In the genomic region with DNA sequence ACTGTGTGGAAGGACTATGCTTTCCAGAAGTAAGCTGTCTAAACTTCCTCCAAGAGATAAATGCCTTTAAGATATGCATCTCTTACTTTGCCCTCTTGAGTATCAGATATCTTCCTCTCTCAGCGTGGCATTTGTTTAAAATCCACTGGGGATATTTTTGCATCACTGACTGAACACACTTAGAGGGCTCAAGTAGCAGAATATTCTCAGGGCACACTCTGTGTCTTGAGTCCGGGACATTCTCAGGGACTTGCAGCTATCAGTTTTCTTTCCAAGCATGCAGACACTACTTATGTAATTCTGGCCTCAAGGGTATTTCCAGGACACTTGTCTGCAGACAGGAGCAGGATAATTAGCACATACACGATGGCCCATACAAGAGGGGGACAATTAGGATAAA, we compare ENCODE assay signal across 24 cellular contexts.
DNase-seq lines count a peak whose midpoint lies in the region; ATAC-seq, FAIRE-seq and TF ChIP-seq lines count a peak whose summit lies in the region.
"Had no signal": no experiment of that assay in that cellular context is flagged by ENCODE, and none has a peak within 500 bp of the region (broad histone marks: within the 10 kb centered on the region; RNA-seq: fewer than 3 reads in every experiment).

No MANE protein-coding gene starts in this region.

- H3K4me1 Mint-ChIP-seq in neural progenitor cell, result peaks cover 10% of the 10 kb centered on the region

- TF ChIP-seq CTCF in OCI-LY1 (IDR thresholded peaks at IDR 0.05; ENCODE audit: low read length) (no peak), neural progenitor cell (IDR thresholded peaks at IDR 0.05) (no peak), D721Med (IDR thresholded peaks at IDR 0.05; ENCODE audit: insufficient read depth, missing control alignments) (no peak)

- H3K4me3 Mint-ChIP-seq in neural progenitor cell, result no peak overlapping the region
- H3K4me3 Mint-ChIP-seq: B cell, HFFc6 had no signal

- H3K79me2 ChIP-seq in OCI-LY1 (ENCODE audit: insufficient read depth, low read length) (no peaks in the 10 kb centered on the region), neural progenitor cell (ENCODE audit: low read depth) (no peaks in the 10 kb centered on the region)

- H3K27ac ChIP-seq in OCI-LY1 (ENCODE audit: low read depth, low read length, poor library complexity, severe bottlenecking) (no peak overlapping the region), neural progenitor cell (no peak overlapping the region)
- H3K27ac ChIP-seq: C4-2B had no signal

- H2AFZ ChIP-seq in OCI-LY1 (ENCODE audit: low read length), result peak overlapping the region; percentile 45; the same call in 1 of the 2 replicates
- no peak overlapping the region for H2AFZ ChIP-seq in neural progenitor cell (replicated peaks)

- H3K9me3 Mint-ChIP-seq in neural progenitor cell, result peaks cover 8% of the 10 kb centered on the region
- H3K9me3 Mint-ChIP-seq: HFFc6 had no signal

- H3K27me3 Mint-ChIP-seq in neural progenitor cell (ENCODE audit: insufficient read depth, low read depth), result peaks cover 4% of the 10 kb centered on the region
- H3K27me3 Mint-ChIP-seq: B cell had no signal

- H3F3A ChIP-seq in OCI-LY1 (ENCODE audit: insufficient read depth, low read length) (no peaks in the 10 kb centered on the region), neural progenitor cell (ENCODE audit: low read depth) (no peaks in the 10 kb centered on the region)

- no peaks in the 10 kb centered on the region for H3K36me3 ChIP-seq in OCI-LY1 (ENCODE audit: insufficient read depth, low read length)
- no peaks in the 10 kb centered on the region for H3K36me3 ChIP-seq in neural progenitor cell
- H3K36me3 ChIP-seq: HAP-1, Peyer's patch had no signal

- H3K9me3 ChIP-seq in OCI-LY1 (ENCODE audit: low read length), result peaks cover 1% of the 10 kb centered on the region
- no peaks in the 10 kb centered on the region for H3K9me3 ChIP-seq in neural progenitor cell (ENCODE audit: low read depth)
- H3K9me3 ChIP-seq: HAP-1, Peyer's patch had no signal

- FAIRE-seq in D721Med (lab: Jason Lieb, UNC), result no peak

- H4K20me1 ChIP-seq in OCI-LY1 (ENCODE audit: insufficient read depth, low read length), result no peaks in the 10 kb centered on the region
- H4K20me1 ChIP-seq in neural progenitor cell (ENCODE audit: low read depth), result no peaks in the 10 kb centered on the region

- H3K27ac Mint-ChIP-seq in neural progenitor cell, result no peak overlapping the region
- H3K27ac Mint-ChIP-seq: B cell, HFFc6 had no signal

- H3K4me2 ChIP-seq in OCI-LY1 (ENCODE audit: low read length) (no peak overlapping the region), neural progenitor cell (no peak overlapping the region)

- H3K4me3 ChIP-seq in OCI-LY1 (ENCODE audit: low read depth, low read length, poor library complexity, severe bottlenecking), result no peak overlapping the region
- H3K4me3 ChIP-seq in neural progenitor cell, result no peak overlapping the region
- H3K4me3 ChIP-seq: HAP-1, Peyer's patch had no signal

- no peaks in the 10 kb centered on the region for H3K9me2 ChIP-seq in OCI-LY1 (ENCODE audit: low read depth, low read length)

- DNase-seq in left kidney (ENCODE audit: low read depth, low spot score) (peak; percentile 22), neural progenitor cell (ENCODE audit: low spot score) (no peak), D721Med (ENCODE audit: insufficient read length, low spot score) (no peak)
- no peak for DNase-seq in stimulated activated CD4-positive, alpha-beta T cell treated with anti-CD3 and anti-CD28 coated beads, Interleukin-2, amount 100 ng/mL, for 24 hours
- DNase-seq: GOT3, HFFc6, Kasumi-1, MV-4-11, NCI-H1105, NCI-H1436 treated with DMSO at 0.1 percent for 48 hours, NCI-H187 treated with DMSO at 0.1 percent for 48 hours, NCI-H226, NCI-H510A, NCI-H69, OCI-M1, Peyer's patch, SHP77 treated with DMSO at 0.1 percent for 48 hours, T-helper 1 cell had no signal

- peaks cover 26% of the 10 kb centered on the region for H3K4me1 ChIP-seq in OCI-LY1 (ENCODE audit: insufficient read depth, low read length, severe bottlenecking)
- peaks cover 6% of the 10 kb centered on the region for H3K4me1 ChIP-seq in neural progenitor cell
- H3K4me1 ChIP-seq: HAP-1 had no signal

- H3K27me3 ChIP-seq in OCI-LY1 (ENCODE audit: insufficient read depth, low read length) (no peaks in the 10 kb centered on the region), neural progenitor cell (no peaks in the 10 kb centered on the region)
- H3K27me3 ChIP-seq: Peyer's patch had no signal

- H3K9ac ChIP-seq in OCI-LY1 (ENCODE audit: low read length) (no peak overlapping the region), neural progenitor cell (no peak overlapping the region)

- ATAC-seq in HG02885 (IDR thresholded peaks at IDR 0.05; ENCODE audit: poor library complexity, unreplicated experiment), result peak; percentile 42
- ATAC-seq in GM18511 (IDR thresholded peaks at IDR 0.05; ENCODE audit: unreplicated experiment), result no peak

- H3K36me3 Mint-ChIP-seq in neural progenitor cell, result no peaks in the 10 kb centered on the region
